Comparison of ENCODE assay signal across 1 cellular context in the genomic region with DNA sequence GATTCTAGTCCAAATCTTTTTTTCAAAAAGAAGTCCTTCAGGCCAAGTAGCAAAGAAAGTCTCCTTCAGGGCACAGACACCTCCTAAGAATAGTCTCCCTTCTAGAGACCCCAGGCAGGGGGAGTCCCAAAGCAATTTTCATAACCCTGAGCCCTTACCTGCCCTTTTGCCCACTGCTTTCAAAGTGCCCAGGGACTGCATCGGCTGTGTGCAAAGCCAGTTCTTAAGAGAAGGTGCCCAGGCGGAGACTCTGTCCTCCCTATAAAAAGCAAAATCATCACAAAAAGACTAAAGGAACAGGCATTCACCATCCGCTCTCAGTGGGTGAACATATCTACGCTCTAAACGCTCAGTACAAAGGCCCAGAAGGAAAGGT.
TF ChIP-seq lines count a peak whose summit lies in the region.

No MANE protein-coding gene starts in this region.

TF ChIP-seq in IMR-90, 13 proteins besides CTCF, POLR2A, EP300 and RAD21 (continued from another document):
- TF ChIP-seq MAZ (IDR thresholded peaks at IDR 0.05; ENCODE audit: borderline replicate concordance, low read depth, low read length) (no peak), SMC3 (IDR thresholded peaks at IDR 0.05; ENCODE audit: low read depth, low read length) (no peak), NFE2L2 (IDR thresholded peaks at IDR 0.05; ENCODE audit: low read depth, low read length) (no peak), BHLHE40 (IDR thresholded peaks at IDR 0.05; ENCODE audit: low read depth, low read length) (no peak)
